ENCODE assay signal across 22 cellular contexts in the genomic region with DNA sequence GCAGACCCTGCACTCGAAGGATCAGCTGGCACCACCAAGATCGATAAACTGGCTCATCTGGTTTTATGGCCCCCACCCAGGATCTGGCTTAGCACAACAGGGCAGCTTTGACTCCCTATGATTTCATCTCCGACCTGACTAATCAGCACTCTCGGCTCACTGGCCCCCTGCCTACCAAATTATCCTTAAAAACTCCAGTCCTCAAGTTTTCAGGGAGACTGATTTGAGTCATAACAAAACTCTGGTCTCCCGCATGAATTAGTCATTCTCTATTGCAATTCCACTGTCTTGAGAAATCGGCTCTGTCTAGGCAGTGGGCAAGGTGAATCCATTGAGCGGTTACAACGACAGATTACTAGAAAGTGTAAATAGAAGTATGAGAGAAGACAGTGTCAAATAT.
DNase-seq lines count a peak whose midpoint lies in the region; ATAC-seq, FAIRE-seq and TF ChIP-seq lines count a peak whose summit lies in the region.
"Had no signal": no experiment of that assay in that cellular context is flagged by ENCODE, and none has a peak within 500 bp of the region (broad histone marks: within the 10 kb centered on the region; RNA-seq: fewer than 3 reads in every experiment).

No MANE protein-coding gene starts in this region.

- no peak overlapping the region for H3K9ac ChIP-seq in astrocyte (ENCODE audit: low read length)
- H3K9ac ChIP-seq in mesenchymal stem cell (ENCODE audit: low read length) = no peak overlapping the region
- H3K9ac ChIP-seq: BLaER1, SK-N-SH had no signal

- peaks cover 5% of the 10 kb centered on the region for H3K27me3 Mint-ChIP-seq in astrocyte (ENCODE audit: low read depth, unreplicated experiment)

- H3K18ac ChIP-seq in mesenchymal stem cell (ENCODE audit: low read depth in 1 of 2, low read length in 2 of 2) = no peak overlapping the region

- H2BK12ac ChIP-seq in mesenchymal stem cell (ENCODE audit: low read length in 2 of 2) = no peak overlapping the region

- H2AFZ ChIP-seq in astrocyte (ENCODE audit: low read depth, low read length) (no peak overlapping the region), mesenchymal stem cell (ENCODE audit: low read depth, low read length) (no peak overlapping the region)

- no peaks in the 10 kb centered on the region for H3K36me3 Mint-ChIP-seq in astrocyte (ENCODE audit: low read depth, unreplicated experiment)
- H3K36me3 Mint-ChIP-seq: CD4-positive, CD25-positive, alpha-beta regulatory T cell had no signal

- H3K4me1 ChIP-seq in left ventricle myocardium inferior (no peaks in the 10 kb centered on the region), astrocyte (ENCODE audit: insufficient read depth, low read length) (no peaks in the 10 kb centered on the region), foreskin keratinocyte (no peaks in the 10 kb centered on the region), mesenchymal stem cell (ENCODE audit: control insufficient read depth, insufficient read depth, low read depth, low read length) (no peaks in the 10 kb centered on the region)
- H3K4me1 ChIP-seq: BLaER1, HAP-1 had no signal

- ATAC-seq in left cardiac atrium (peak in 1 of 2 donors; percentile 60), foreskin keratinocyte (peak; percentile 33), HG03196 (IDR thresholded peaks at IDR 0.05; ENCODE audit: unreplicated experiment) (no peak)

- H3K9me3 ChIP-seq in left ventricle myocardium inferior (replicated peaks) (no peaks in the 10 kb centered on the region), astrocyte (ENCODE audit: insufficient read depth, low read depth, low read length) (peaks cover 6% of the 10 kb centered on the region), mesenchymal stem cell (ENCODE audit: control insufficient read depth, low read length) (no peaks in the 10 kb centered on the region)
- H3K9me3 ChIP-seq: BLaER1, HAP-1, SK-N-SH had no signal

- H3K4me2 ChIP-seq in astrocyte (ENCODE audit: low read length) (no peak overlapping the region), mesenchymal stem cell (ENCODE audit: low read length, poor library complexity, severe bottlenecking) (no peak overlapping the region)
- H3K4me2 ChIP-seq: BLaER1, SK-N-SH had no signal

- TF ChIP-seq CTCF in left ventricle myocardium inferior (IDR thresholded peaks at IDR 0.05; ENCODE audit: borderline replicate concordance) (no peak), astrocyte (IDR thresholded peaks at IDR 0.05; ENCODE audit: insufficient read depth, low read depth, low read length) (no peak), foreskin keratinocyte (conservative IDR thresholded peaks at IDR 0.05) (no peak)

- no peak overlapping the region for H3K4me3 ChIP-seq in left ventricle myocardium inferior
- H3K4me3 ChIP-seq in astrocyte (ENCODE audit: insufficient read depth, low read depth, low read length) = no peak overlapping the region
- no peak overlapping the region for H3K4me3 ChIP-seq in mesenchymal stem cell (ENCODE audit: insufficient read depth in 1 of 2, low read depth in 1 of 2, low read length in 2 of 2)
- H3K4me3 ChIP-seq: BLaER1, HAP-1 had no signal

- H3K4ac ChIP-seq in mesenchymal stem cell (ENCODE audit: low read depth in 1 of 2, low read length in 2 of 2) = no peak overlapping the region

- H4K20me1 ChIP-seq in astrocyte (ENCODE audit: insufficient read depth, low read length) = no peaks in the 10 kb centered on the region
- H4K20me1 ChIP-seq: BLaER1 had no signal

- H3K23ac ChIP-seq in mesenchymal stem cell (ENCODE audit: low read length in 2 of 2) = no peak overlapping the region

- H2BK5ac ChIP-seq in mesenchymal stem cell (ENCODE audit: low read depth, low read length, poor library complexity, severe bottlenecking) = no peak overlapping the region

- H3K27ac ChIP-seq in left ventricle myocardium inferior (replicated peaks) = no peak overlapping the region
- H3K27ac ChIP-seq in astrocyte (ENCODE audit: low read depth, low read length) = no peak overlapping the region
- H3K27ac ChIP-seq in foreskin keratinocyte = no peak overlapping the region
- H3K27ac ChIP-seq in mesenchymal stem cell (ENCODE audit: low read length, poor library complexity, severe bottlenecking) = no peak overlapping the region
- H3K27ac ChIP-seq: BLaER1, HL-60 had no signal

- peaks cover 2% of the 10 kb centered on the region for H3K9me3 Mint-ChIP-seq in astrocyte (ENCODE audit: unreplicated experiment)

- H3K36me3 ChIP-seq in left ventricle myocardium inferior = no peaks in the 10 kb centered on the region
- no peaks in the 10 kb centered on the region for H3K36me3 ChIP-seq in astrocyte (ENCODE audit: insufficient read depth, low read length)
- no peaks in the 10 kb centered on the region for H3K36me3 ChIP-seq in mesenchymal stem cell (ENCODE audit: control insufficient read depth in 1 of 2, insufficient read depth in 2 of 2, low read depth in 1 of 2, low read length in 2 of 2)
- H3K36me3 ChIP-seq: BLaER1, HAP-1 had no signal

- no peak overlapping the region for H4K91ac ChIP-seq in mesenchymal stem cell (ENCODE audit: low read length)

- no peak overlapping the region for H2BK120ac ChIP-seq in mesenchymal stem cell (ENCODE audit: low read depth, low read length)

- DNase-seq in left cardiac atrium (peak; percentile 29), left ventricle myocardium inferior (no peak), astrocyte (ENCODE audit: low read depth) (peak; percentile 2), foreskin keratinocyte (peak in 1 of 2 donors; percentile 17), mesenchymal stem cell (no peak), DMS53 (lab: John Stamatoyannopoulos, UW) (no peak)
- DNase-seq: CD4-positive, CD25-positive, alpha-beta regulatory T cell; DMS153; GOT3; NCI-H1092 treated with DMSO at 0.1 percent for 48 hours; NCI-H1436; NCI-H187; NCI-H2081 treated with DMSO at 0.1 percent for 48 hours; NCI-H2171; NCI-H226; NCI-H510A; NCI-H69; SK-N-SH had no signal

- intact Hi-C loops in left cardiac atrium (cut with DNase I) = no loop called here
- intact Hi-C loops in left ventricle myocardium inferior (cut with micrococcal nuclease) = no loop called here

- no peak overlapping the region for H3K27ac Mint-ChIP-seq in astrocyte (ENCODE audit: unreplicated experiment)
- H3K27ac Mint-ChIP-seq: CD4-positive, CD25-positive, alpha-beta regulatory T cell had no signal

- peaks cover 4% of the 10 kb centered on the region for H3K4me1 Mint-ChIP-seq in astrocyte (ENCODE audit: low read depth, unreplicated experiment)
- H3K4me1 Mint-ChIP-seq: CD4-positive, CD25-positive, alpha-beta regulatory T cell had no signal

- no peak overlapping the region for H3K4me3 Mint-ChIP-seq in astrocyte (ENCODE audit: unreplicated experiment)
- H3K4me3 Mint-ChIP-seq: CD4-positive, CD25-positive, alpha-beta regulatory T cell had no signal

- H2AK5ac ChIP-seq in mesenchymal stem cell (ENCODE audit: low read length, severe bottlenecking) = no peak overlapping the region

- H3K79me1 ChIP-seq in mesenchymal stem cell (replicated peaks; ENCODE audit: low read length, poor library complexity, severe bottlenecking) = no peaks in the 10 kb centered on the region

- H3K79me2 ChIP-seq in astrocyte (ENCODE audit: insufficient read depth, low read length) = no peaks in the 10 kb centered on the region

- FAIRE-seq in astrocyte (lab: Jason Lieb, UNC) = no peak

- no peak overlapping the region for H3K14ac ChIP-seq in mesenchymal stem cell (ENCODE audit: low read length in 2 of 2)

- WGBS in mesenchymal stem cell = 81% methylated on average over 8 of the region's 8 CpGs

- H3K27me3 ChIP-seq in left ventricle myocardium inferior (ENCODE audit: low read depth) (peaks cover 7% of the 10 kb centered on the region), astrocyte (ENCODE audit: insufficient read depth, low read length) (no peaks in the 10 kb centered on the region), foreskin keratinocyte (no peaks in the 10 kb centered on the region), mesenchymal stem cell (ENCODE audit: control insufficient read depth in 1 of 2, insufficient read depth in 1 of 2, low read length in 2 of 2) (peaks cover 0 to 2% of the 10 kb centered on the region in 2 experiments)
- H3K27me3 ChIP-seq: BLaER1 had no signal

- H2BK15ac ChIP-seq in mesenchymal stem cell (ENCODE audit: low read depth, poor library complexity, severe bottlenecking) = no peak overlapping the region

- no peak overlapping the region for H4K8ac ChIP-seq in mesenchymal stem cell (ENCODE audit: low read length)

Comparison
In these comparisons a context has a peak if more than half of its experiments do, and no peak if none do; other contexts are left out.
1. DNase-seq: peak in left cardiac atrium (single experiment) and astrocyte (single experiment); none in left ventricle myocardium inferior (single experiment), mesenchymal stem cell (single experiment) and DMS53 (single experiment).